In the genomic region with DNA sequence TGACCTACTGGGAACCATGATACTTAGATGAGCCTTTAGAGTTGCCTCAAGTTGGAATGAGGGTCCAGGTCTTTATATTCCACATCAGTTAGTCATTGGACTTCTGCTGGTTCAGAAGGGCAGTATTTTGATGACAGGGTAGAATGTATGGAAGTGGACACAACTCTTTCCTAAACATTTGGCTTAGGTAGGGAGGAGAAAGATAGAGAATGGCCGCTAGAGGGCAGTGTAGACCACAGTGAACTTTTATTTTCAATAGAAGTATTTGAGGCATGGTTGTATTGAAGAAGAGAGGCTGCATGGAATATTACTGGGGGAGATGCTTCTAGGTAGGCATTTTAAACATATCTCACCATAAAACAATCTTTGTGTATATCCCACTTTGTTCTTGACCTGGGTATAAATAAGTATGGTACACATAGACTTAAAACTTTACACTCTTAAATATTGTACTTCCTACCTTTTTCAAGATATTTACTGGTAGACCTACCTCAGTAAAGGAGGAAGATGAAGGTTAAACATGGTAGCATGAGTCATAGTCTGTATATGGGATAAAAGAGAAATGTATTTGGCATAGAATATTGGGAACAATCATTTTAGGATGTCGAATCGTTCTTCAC, we compare ENCODE assay signal across 8 cellular contexts.
DNase-seq lines count a peak whose midpoint lies in the region; ATAC-seq, FAIRE-seq and TF ChIP-seq lines count a peak whose summit lies in the region.

No MANE protein-coding gene starts in this region.

- H3K79me2 ChIP-seq in HCT116 (ENCODE audit: insufficient read depth, low read length): no peaks in the 10 kb centered on the region

- intact Hi-C loops in natural killer cell (cut with micrococcal nuclease) (no loop called here), HCT116 (cut with micrococcal nuclease) (loop anchor here (1.0 to 10.0 kb wide), 2 partner anchors 422 to 1314 kb away; no protein-coding TSS in a partner anchor), thyroid gland (cut with DNase I) (loop anchor here (5.0 kb wide), 1 partner anchor 1311 kb away; no protein-coding TSS in a partner anchor)

- H3K4me1 ChIP-seq in HCT116 (ENCODE audit: control insufficient read depth in 1 of 2, insufficient read depth in 2 of 2, low read length in 2 of 2) (no peaks in the 10 kb centered on the region), thyroid gland (no peaks in the 10 kb centered on the region)

- H3K36me3 Mint-ChIP-seq in natural killer cell (no peaks in the 10 kb centered on the region), mesothelial cell of epicardium (no peaks in the 10 kb centered on the region)
- H3K36me3 Mint-ChIP-seq in natural killer cell treated with Interleukin-12 subunit alpha and Interleukin-12 subunit beta and Interleukin-15 and Interleukin-18, amount 100 ng/mL, for 72 hours: no peaks in the 10 kb centered on the region
- no peaks in the 10 kb centered on the region for H3K36me3 Mint-ChIP-seq in effector memory CD8-positive, alpha-beta T cell (ENCODE audit: insufficient read depth)

- H3K27me3 Mint-ChIP-seq in natural killer cell (ENCODE audit: low read depth in 2 of 2) (no peaks in the 10 kb centered on the region), mesothelial cell of epicardium (ENCODE audit: low read depth) (no peaks in the 10 kb centered on the region)
- H3K27me3 Mint-ChIP-seq in natural killer cell treated with Interleukin-12 subunit alpha and Interleukin-12 subunit beta and Interleukin-15 and Interleukin-18, amount 100 ng/mL, for 72 hours: no peaks in the 10 kb centered on the region
- H3K27me3 Mint-ChIP-seq in effector memory CD8-positive, alpha-beta T cell: no peaks in the 10 kb centered on the region

- no peak overlapping the region for H2AFZ ChIP-seq in HCT116 (ENCODE audit: low read depth, low read length, poor library complexity, severe bottlenecking)

- no peak overlapping the region for H3K9ac ChIP-seq in HCT116 (ENCODE audit: low read length)

- POLR2A ChIA-PET in HCT116 (lab: Charles Lee): no interaction called here

- ATAC-seq in natural killer cell: peak in 2 of 3 donors; percentile 57
- ATAC-seq in natural killer cell treated with Interleukin-12 subunit alpha and Interleukin-12 subunit beta and Interleukin-15 and Interleukin-18, amount 100 ng/mL, for 72 hours: no peak
- 0 out of 2 replicates have a peak, but pooled peaks have one; percentile 47 for ATAC-seq in HCT116
- ATAC-seq in effector memory CD8-positive, alpha-beta T cell (replicated peaks): peak; percentile 35

- H3K4me3 Mint-ChIP-seq in natural killer cell (no peak overlapping the region), mesothelial cell of epicardium (no peak overlapping the region)
- no peak overlapping the region for H3K4me3 Mint-ChIP-seq in natural killer cell treated with Interleukin-12 subunit alpha and Interleukin-12 subunit beta and Interleukin-15 and Interleukin-18, amount 100 ng/mL, for 72 hours
- H3K4me3 Mint-ChIP-seq in effector memory CD8-positive, alpha-beta T cell: no peak overlapping the region

- BruUV-seq in HCT116 (replicated peaks; lab: Mats Ljungman, UMichigan): no TSS peak

- peak; percentile 75 for FAIRE-seq in TTC549 (lab: Jason Lieb, UNC)

- peak; percentile 55 for TF ChIP-seq RAD21 in HCT116 (IDR thresholded peaks at IDR 0.05; ENCODE audit: low read depth)

- CTCF ChIA-PET in HCT116 (lab: Charles Lee): no interaction called here

- no peaks in the 10 kb centered on the region for H4K20me1 ChIP-seq in HCT116 (ENCODE audit: insufficient read depth)

- peaks cover 4 to 6% of the 10 kb centered on the region in 2 donors for H3K4me1 Mint-ChIP-seq in natural killer cell
- no peaks in the 10 kb centered on the region for H3K4me1 Mint-ChIP-seq in natural killer cell treated with Interleukin-12 subunit alpha and Interleukin-12 subunit beta and Interleukin-15 and Interleukin-18, amount 100 ng/mL, for 72 hours (ENCODE audit: low read depth in 2 of 2)
- H3K4me1 Mint-ChIP-seq in effector memory CD8-positive, alpha-beta T cell (ENCODE audit: low read depth in 2 of 2): peaks cover 0 to 7% of the 10 kb centered on the region in 2 donors
- peaks cover 2% of the 10 kb centered on the region for H3K4me1 Mint-ChIP-seq in mesothelial cell of epicardium

- TF ChIP-seq POLR2A in HCT116 (IDR thresholded peaks at IDR 0.05; ENCODE audit: borderline replicate concordance, extremely low read depth, insufficient read depth, insufficient read length) (no peak), thyroid gland (IDR thresholded peaks at IDR 0.05) (no peak)

- RAD21 ChIA-PET in HCT116 (lab: Charles Lee; ENCODE audit: low non-redundant PET in 1 of 2, low total read pairs in 2 of 2, uncharacterized antibody in 2 of 2, unreplicated experiment in 2 of 2): no interaction called here

- no peaks in the 10 kb centered on the region for H3K9me3 Mint-ChIP-seq in natural killer cell
- H3K9me3 Mint-ChIP-seq in natural killer cell treated with Interleukin-12 subunit alpha and Interleukin-12 subunit beta and Interleukin-15 and Interleukin-18, amount 100 ng/mL, for 72 hours: no peaks in the 10 kb centered on the region
- no peaks in the 10 kb centered on the region for H3K9me3 Mint-ChIP-seq in effector memory CD8-positive, alpha-beta T cell
- H3K9me3 Mint-ChIP-seq in mesothelial cell of epicardium: no peaks in the 10 kb centered on the region

- H3K36me3 ChIP-seq in HCT116 (ENCODE audit: control insufficient read depth in 1 of 2, insufficient read depth in 2 of 2, low read length in 2 of 2): no peaks in the 10 kb centered on the region
- no peaks in the 10 kb centered on the region for H3K36me3 ChIP-seq in thyroid gland

- H3K27me3 ChIP-seq in HCT116 (ENCODE audit: insufficient read depth, low read length) (no peaks in the 10 kb centered on the region), thyroid gland (no peaks in the 10 kb centered on the region)

- H3K27ac ChIP-seq in HCT116 (ENCODE audit: low read depth, low read length): no peak overlapping the region
- H3K27ac ChIP-seq in thyroid gland: no peak overlapping the region

- no peak overlapping the region for H3K4me2 ChIP-seq in HCT116 (ENCODE audit: low read length)

- H3K9me2 ChIP-seq in HCT116 (ENCODE audit: insufficient read depth): no peaks in the 10 kb centered on the region

- no peak overlapping the region for H3K27ac Mint-ChIP-seq in natural killer cell
- H3K27ac Mint-ChIP-seq in natural killer cell treated with Interleukin-12 subunit alpha and Interleukin-12 subunit beta and Interleukin-15 and Interleukin-18, amount 100 ng/mL, for 72 hours: no peak overlapping the region
- H3K27ac Mint-ChIP-seq in effector memory CD8-positive, alpha-beta T cell: no peak overlapping the region
- H3K27ac Mint-ChIP-seq in mesothelial cell of epicardium: no peak overlapping the region

- 63 to 64% methylated on average over 3 of the region's 3 CpGs for WGBS in thyroid gland, 2 donors

- peak; percentile 61 for TF ChIP-seq CTCF in natural killer cell (IDR thresholded peaks at IDR 0.05)
- TF ChIP-seq CTCF in HCT116 (IDR thresholded peaks at IDR 0.05 in 2 of 3, conservative IDR thresholded peaks at IDR 0.05 in 1 of 3; ENCODE audit: borderline replicate concordance in 1 of 3, insufficient read depth in 1 of 3, low read depth in 2 of 3, low read length in 2 of 3): peak; percentile 15 to 78 (median 53); a peak in 4 of 6 replicates
- TF ChIP-seq CTCF in mesothelial cell of epicardium (IDR thresholded peaks at IDR 0.05; ENCODE audit: unreplicated experiment): peak; percentile 90
- peak; percentile 41 to 76 (median 70) for TF ChIP-seq CTCF in thyroid gland (IDR thresholded peaks at IDR 0.05)

- H3K9me3 ChIP-seq in HCT116 (ENCODE audit: control insufficient read depth in 1 of 2, insufficient read depth in 1 of 2, low read depth in 1 of 2, low read length in 2 of 2) (peaks cover 0 to 3% of the 10 kb centered on the region in 2 experiments; a peak in 1 of 4 replicates), thyroid gland (no peaks in the 10 kb centered on the region)

- DNase-seq in natural killer cell: no peak
- no peak for DNase-seq in natural killer cell treated with Interleukin-12 subunit alpha and Interleukin-12 subunit beta and Interleukin-15 and Interleukin-18, amount 100 ng/mL, for 72 hours (ENCODE audit: low spot score)
- DNase-seq in HCT116 (ENCODE audit: low read depth, low spot score): peak; percentile 32
- peak; percentile 14 for DNase-seq in MV-4-11 (lab: John Stamatoyannopoulos, UW)
- DNase-seq in effector memory CD8-positive, alpha-beta T cell: peak; percentile 19 to 29 (median 27)
- peak; percentile 32 to 68 for DNase-seq in mesothelial cell of epicardium (ENCODE audit: low spot score in 2 of 2, unreplicated experiment in 2 of 2)
- peak; percentile 35 to 51 for DNase-seq in thyroid gland

- H3K4me3 ChIP-seq in HCT116 (replicated peaks in 1 of 2; ENCODE audit: low read depth in 1 of 2, low read length in 2 of 2): no peak overlapping the region
- H3K4me3 ChIP-seq in thyroid gland (replicated peaks in 1 of 3): no peak overlapping the region

TF ChIP-seq in HCT116, 20 proteins besides CTCF, POLR2A, EP300 and RAD21:
- TF ChIP-seq EZH2 (IDR thresholded peaks at IDR 0.05) (no peak), CBX3 (IDR thresholded peaks at IDR 0.05; ENCODE audit: low read depth) (no peak), SRF (IDR thresholded peaks at IDR 0.05; ENCODE audit: low read depth) (no peak), SP1 (IDR thresholded peaks at IDR 0.05; ENCODE audit: low read depth) (no peak), SIN3A (IDR thresholded peaks at IDR 0.05; ENCODE audit: low read depth) (no peak), CEBPB (IDR thresholded peaks at IDR 0.05; ENCODE audit: low read depth) (no peak), JUND (IDR thresholded peaks at IDR 0.05) (no peak), ZFX (IDR thresholded peaks at IDR 0.05) (no peak), ELF1 (IDR thresholded peaks at IDR 0.05; ENCODE audit: borderline replicate concordance, low read depth) (no peak), EZH2phosphoT487 (IDR thresholded peaks at IDR 0.05; ENCODE audit: borderline replicate concordance) (no peak), ZNF274 (IDR thresholded peaks at IDR 0.05; ENCODE audit: low read depth, low read length) (no peak), POLR2AphosphoS5 (IDR thresholded peaks at IDR 0.05; ENCODE audit: low read depth, low read length) (no peak)
- TF ChIP-seq, protein P1, sequence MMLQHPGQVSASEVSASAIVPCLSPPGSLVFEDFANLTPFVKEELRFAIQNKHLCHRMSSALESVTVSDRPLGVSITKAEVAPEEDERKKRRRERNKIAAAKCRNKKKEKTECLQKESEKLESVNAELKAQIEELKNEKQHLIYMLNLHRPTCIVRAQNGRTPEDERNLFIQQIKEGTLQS (IDR thresholded peaks at IDR 0.05): no peak
TF ChIP-seq in HCT116: peak in this region for 0.

Comparison
In these comparisons a context has a peak if more than half of its experiments do, and no peak if none do; other contexts are left out.
1. ATAC-seq: peak in natural killer cell (2 of 3), HCT116 (single experiment) and effector memory CD8-positive, alpha-beta T cell (single experiment); none in natural killer cell treated with Interleukin-12 subunit alpha and Interleukin-12 subunit beta and Interleukin-15 and Interleukin-18, amount 100 ng/mL, for 72 hours (0 of 2).
2. DNase-seq: peak in HCT116 (single experiment), MV-4-11 (single experiment), effector memory CD8-positive, alpha-beta T cell (3 of 3), mesothelial cell of epicardium (2 of 2) and thyroid gland (2 of 2); none in natural killer cell (single experiment) and natural killer cell treated with Interleukin-12 subunit alpha and Interleukin-12 subunit beta and Interleukin-15 and Interleukin-18, amount 100 ng/mL, for 72 hours (single experiment).
3. Peak in every context shown above with its lines, with median percentiles within 50 percentile points of each other: CTCF ChIP-seq.